Comparison of ENCODE assay signal across 10 cellular contexts in the genomic region with DNA sequence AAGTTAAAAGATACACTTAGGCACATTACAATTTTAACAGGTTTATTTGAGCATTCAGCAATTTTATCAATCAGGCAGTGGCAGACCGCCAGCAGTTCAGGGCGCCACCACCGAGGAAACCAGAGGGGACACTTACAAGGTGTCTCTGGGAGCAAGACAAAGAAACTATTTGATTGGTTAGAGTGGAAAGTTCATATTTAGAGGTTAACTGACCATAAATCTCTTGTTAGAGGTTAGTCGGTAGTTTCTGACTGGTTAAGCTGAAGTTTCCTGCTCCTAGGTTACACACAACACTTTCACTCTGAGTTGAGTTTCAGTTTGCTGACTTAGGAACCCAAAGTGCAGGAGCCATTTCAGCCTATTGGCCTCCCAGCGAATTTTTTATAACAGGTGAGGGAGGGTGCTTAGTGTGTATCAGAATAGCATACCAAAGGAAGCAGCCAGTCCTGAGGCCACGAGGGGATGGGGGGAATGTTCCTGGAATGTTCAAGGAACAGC. TPM values are rescaled to one million over a fixed set of nuclear protein-coding genes. Genes with fewer than 3 reads are reported as not detected.
DNase-seq lines count a peak whose midpoint lies in the region; ATAC-seq and TF ChIP-seq lines count a peak whose summit lies in the region.
"Had no signal": no experiment of that assay in that cellular context is flagged by ENCODE, and none has a peak within 500 bp of the region (broad histone marks: within the 10 kb centered on the region; RNA-seq: fewer than 3 reads in every experiment).

No MANE protein-coding gene starts in this region.

- ATAC-seq in GM19455 (IDR thresholded peaks at IDR 0.05; ENCODE audit: unreplicated experiment) (peak; percentile 62), HG03439 (IDR thresholded peaks at IDR 0.05; ENCODE audit: unreplicated experiment) (peak; percentile 46)

- H3K36me3 ChIP-seq in duodenal mucosa (ENCODE audit: control insufficient read depth in 1 of 2, insufficient read depth in 2 of 2, low read length in 2 of 2) (no peaks in the 10 kb centered on the region), PC-9 (ENCODE audit: low read depth) (no peaks in the 10 kb centered on the region), HAP-1 (replicated peaks) (no peaks in the 10 kb centered on the region)

- H3K4me1 ChIP-seq in duodenal mucosa (ENCODE audit: control insufficient read depth in 1 of 2, insufficient read depth in 2 of 2, low read length in 2 of 2): peaks cover 26 to 27% of the 10 kb centered on the region in 2 donors
- peaks cover 6% of the 10 kb centered on the region; the same call in 1 of the 2 replicates for H3K4me1 ChIP-seq in PC-9 (replicated peaks; ENCODE audit: insufficient read depth)
- no peaks in the 10 kb centered on the region for H3K4me1 ChIP-seq in HAP-1

- POLR2A ChIA-PET in PC-9 (lab: Charles Lee; ENCODE audit: unreplicated experiment): no interaction called here

- TF ChIP-seq CTCF in GM12864 (IDR thresholded peaks at IDR 0.05; ENCODE audit: low read depth, low read length, missing control alignments) (peak; percentile 17), PC-9 (conservative IDR thresholded peaks at IDR 0.05) (no peak)

- in situ Hi-C loops in HAP-1 (cut with MboI; ENCODE audit: low sequenced_read_pairs): no loop called here
- in situ Hi-C loops in KBM-7 (cut with MboI; ENCODE audit: low pct_unique_long_range_greater_than_20kb, low sequenced_read_pairs): no loop called here

- H3K4me3 ChIP-seq in GM12864 (ENCODE audit: low read depth, low read length): peak overlapping the region; percentile 4; the same call in 1 of the 2 replicates
- peak overlapping the region; percentile 1 to 18 for H3K4me3 ChIP-seq in duodenal mucosa (ENCODE audit: low read depth in 1 of 2, low read length in 2 of 2)
- no peak overlapping the region for H3K4me3 ChIP-seq in PC-9
- no peak overlapping the region for H3K4me3 ChIP-seq in HAP-1
- H3K4me3 ChIP-seq: coronary artery had no signal

- H4K20me1 ChIP-seq in PC-9 (ENCODE audit: insufficient read depth): no peaks in the 10 kb centered on the region

- H3K4me2 ChIP-seq in PC-9: no peak overlapping the region

- H3K79me2 ChIP-seq in PC-9 (ENCODE audit: low read depth): no peaks in the 10 kb centered on the region

- no peaks in the 10 kb centered on the region for H3K9me3 ChIP-seq in duodenal mucosa (ENCODE audit: control insufficient read depth in 1 of 2, low read length in 2 of 2)
- no peaks in the 10 kb centered on the region for H3K9me3 ChIP-seq in PC-9 (ENCODE audit: insufficient read depth, low read depth)
- H3K9me3 ChIP-seq in HAP-1: no peaks in the 10 kb centered on the region; the same call in 1 of the 2 replicates

- H3K9ac ChIP-seq in duodenal mucosa (ENCODE audit: low read depth in 1 of 2, low read length in 2 of 2): no peak overlapping the region

- H3K27ac ChIP-seq in duodenal mucosa (ENCODE audit: low read depth, low read length) (no peak overlapping the region), PC-9 (no peak overlapping the region)
- H3K27ac ChIP-seq: coronary artery had no signal

- H3K27me3 ChIP-seq in duodenal mucosa (ENCODE audit: control insufficient read depth in 1 of 2, insufficient read depth in 2 of 2, low read length in 2 of 2) (peaks cover 0 to 2% of the 10 kb centered on the region in 2 donors), PC-9 (ENCODE audit: insufficient read depth, low read depth) (no peaks in the 10 kb centered on the region), HAP-1 (ENCODE audit: low read depth) (peaks cover 6% of the 10 kb centered on the region)

- intact Hi-C loops in PC-9 (cut with micrococcal nuclease; ENCODE audit: unreplicated experiment): no loop called here

- CTCF ChIA-PET in PC-9 (lab: Charles Lee): no interaction called here

- no peak overlapping the region for H2AFZ ChIP-seq in PC-9

- DNase-seq in GM12864 (ENCODE audit: low read depth): peak; percentile 88
- DNase-seq in PC-9: no peak
- DNase-seq in AG08395 (ENCODE audit: low spot score): no peak
- DNase-seq in HAP-1 (ENCODE audit: low spot score in 2 of 2): no peak
- DNase-seq in KBM-7: no peak

- BruUV-seq in PC-9 (replicated peaks; lab: Mats Ljungman, UMichigan): no TSS peak

- H3K9me2 ChIP-seq in PC-9 (ENCODE audit: insufficient read depth): no peaks in the 10 kb centered on the region

- H3F3A ChIP-seq in PC-9 (ENCODE audit: insufficient read depth, low read depth): peaks cover 3% of the 10 kb centered on the region; the same call in 1 of the 2 replicates

RNA-seq across cellular contexts. Expression of gene PVRIG, which starts 10.8 kb away (rescaled TPM):
- 0.95 and 1.1 TPM in 2 replicates for total RNA-seq in PC-9 (2021)
- total RNA-seq: RPMI7951 had no signal

RNA-seq across cellular contexts. Expression of gene STAG3, which starts 31.2 kb away (rescaled TPM):
- total RNA-seq in PC-9 (2021): 0.83 and 1.4 TPM in 2 replicates

RNA-seq across cellular contexts. Expression of gene GPC2, which starts 31.8 kb away (rescaled TPM):
- total RNA-seq in PC-9 (2021): 4.5 and 10.0 TPM in 2 replicates

RNA-seq across cellular contexts. Expression of gene GAL3ST4, which starts 40.5 kb away (rescaled TPM):
- total RNA-seq in PC-9 (2021): 1.4 and 2.7 TPM in 2 replicates

RNA-seq across cellular contexts. Expression of gene TRAPPC14, which starts 50.4 kb away (rescaled TPM):
- total RNA-seq in PC-9 (2021): 20.5 and 23.4 TPM in 2 replicates

Comparison
In these comparisons a context has a peak if more than half of its experiments do, and no peak if none do; other contexts are left out.
1. H3K4me3 ChIP-seq: peak in GM12864 (single experiment) and duodenal mucosa (2 of 2); none in PC-9 (single experiment) and HAP-1 (single experiment).